9 cellular contexts compared by ENCODE assay signal in the genomic region with DNA sequence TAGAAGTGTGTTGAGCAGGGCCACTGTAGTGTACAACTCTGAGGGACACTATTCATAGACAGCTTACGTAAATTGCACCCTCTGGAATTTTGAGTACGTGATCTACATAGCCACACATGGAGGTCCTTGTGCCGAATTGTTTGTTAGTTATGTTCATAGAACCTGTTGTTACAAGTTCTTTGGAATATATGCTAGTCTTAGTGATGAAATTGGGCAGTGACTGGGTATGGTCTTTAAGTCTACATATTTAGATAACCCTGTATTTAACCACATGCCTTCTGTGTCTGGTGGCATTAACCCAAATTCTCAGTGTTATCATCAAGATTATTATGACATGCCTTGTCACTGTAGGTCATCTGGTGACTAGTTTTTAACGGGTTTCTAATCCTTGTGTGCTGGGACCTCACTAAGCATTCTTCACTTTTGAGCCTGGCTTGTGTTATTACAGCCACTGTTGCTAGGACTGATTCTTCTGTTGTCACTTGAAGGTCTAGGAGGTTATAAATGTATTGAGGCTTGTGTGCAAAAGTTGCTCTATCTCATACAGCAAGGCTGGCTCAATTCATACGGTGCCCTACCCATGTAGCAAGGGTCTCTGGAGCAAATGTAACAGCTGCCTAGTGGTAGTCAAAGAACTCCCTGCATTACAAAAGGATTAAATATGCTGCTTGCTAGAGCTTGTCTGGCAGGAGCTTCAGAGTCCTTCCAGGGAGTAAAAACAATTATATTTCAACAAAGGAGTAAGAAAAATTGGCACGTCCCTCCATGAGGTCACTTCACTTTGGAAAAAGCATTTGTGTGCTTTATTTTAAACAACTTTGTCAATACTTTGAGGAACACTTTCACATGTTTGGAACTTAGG.
A peak's percentile ranks its signal among the peaks of the same experiment; 100 is the strongest.
DNase-seq lines count a peak whose midpoint lies in the region; FAIRE-seq and TF ChIP-seq lines count a peak whose summit lies in the region.
"Had no signal": no experiment of that assay in that cellular context is flagged by ENCODE, and none has a peak within 500 bp of the region (broad histone marks: within the 10 kb centered on the region; RNA-seq: fewer than 3 reads in every experiment).

No MANE protein-coding gene starts in this region.

- H3K4me1 ChIP-seq in HAP-1 (peaks cover 16% of the 10 kb centered on the region), skeletal muscle tissue (ENCODE audit: control insufficient read depth in 3 of 3, insufficient read depth in 3 of 3, low read length in 3 of 3) (peaks cover 17 to 21% (median 18%) of the 10 kb centered on the region in 3 donors), kidney (ENCODE audit: control insufficient read depth in 1 of 2, insufficient read depth in 1 of 2, low read depth in 1 of 2, low read length in 2 of 2) (no peaks in the 10 kb centered on the region)

- no peak for TF ChIP-seq CTCF in fibroblast of the aortic adventitia (IDR thresholded peaks at IDR 0.05; ENCODE audit: insufficient read depth, low read length)
- no peak for TF ChIP-seq CTCF in kidney (IDR thresholded peaks at IDR 0.05; ENCODE audit: borderline replicate concordance, extremely low read depth, insufficient read depth)

- no peak overlapping the region for H3K4me3 ChIP-seq in HAP-1
- H3K4me3 ChIP-seq in fibroblast of the aortic adventitia (ENCODE audit: low read depth, low read length) = no peak overlapping the region
- H3K4me3 ChIP-seq in skeletal muscle tissue (ENCODE audit: low read length in 3 of 3) = peak overlapping the region in 2 of 3 donors; percentile 0
- H3K4me3 ChIP-seq in kidney (ENCODE audit: low read length in 2 of 2) = no peak overlapping the region
- H3K4me3 ChIP-seq: K562 had no signal

- DNase-seq in HAP-1 (ENCODE audit: low spot score in 2 of 2) = peak; percentile 61 to 95
- DNase-seq in NCI-H69 (lab: John Stamatoyannopoulos, UW) = peak; percentile 39
- peak; percentile 77 for DNase-seq in fibroblast of the aortic adventitia (ENCODE audit: low read depth)
- no peak for DNase-seq in superior temporal gyrus (ENCODE audit: extremely low spot score)
- DNase-seq in ureter (ENCODE audit: low spot score) = no peak
- no peak for DNase-seq in kidney
- DNase-seq: T-helper 17 cell had no signal

- intact Hi-C loops in kidney (cut with DNase I) = no loop called here

- no peak for FAIRE-seq in kidney (lab: Jason Lieb, UNC)
- FAIRE-seq: K562 had no signal

- in situ Hi-C loops in HAP-1 (cut with MboI; ENCODE audit: low sequenced_read_pairs) = no loop called here

- H3K27me3 ChIP-seq in HAP-1 (ENCODE audit: low read depth) (no peaks in the 10 kb centered on the region; the same call in 1 of the 2 replicates), skeletal muscle tissue (ENCODE audit: control insufficient read depth in 3 of 3, insufficient read depth in 3 of 3, low read length in 3 of 3) (no peaks in the 10 kb centered on the region)

- H3K9me3 ChIP-seq in HAP-1 (no peaks in the 10 kb centered on the region), skeletal muscle tissue (ENCODE audit: control insufficient read depth in 3 of 3, low read length in 3 of 3) (no peaks in the 10 kb centered on the region), kidney (ENCODE audit: control insufficient read depth in 1 of 2, low read length in 2 of 2) (no peaks in the 10 kb centered on the region)

- H3K9ac ChIP-seq in skeletal muscle tissue (ENCODE audit: low read depth in 1 of 3, low read length in 3 of 3) (peak overlapping the region in 2 of 3 donors; percentile 9 to 38), kidney (ENCODE audit: low read length in 2 of 2) (no peak overlapping the region)

- H3K27ac ChIP-seq in skeletal muscle tissue (ENCODE audit: low read depth, low read length) (peak overlapping the region; percentile 19), kidney (ENCODE audit: low read depth in 2 of 2, low read length in 2 of 2) (no peak overlapping the region)

- no peaks in the 10 kb centered on the region for H3K36me3 ChIP-seq in HAP-1 (replicated peaks)
- H3K36me3 ChIP-seq in skeletal muscle tissue (ENCODE audit: control insufficient read depth in 3 of 3, insufficient read depth in 3 of 3, low read length in 3 of 3) = no peaks in the 10 kb centered on the region
- no peaks in the 10 kb centered on the region for H3K36me3 ChIP-seq in kidney (ENCODE audit: control insufficient read depth in 1 of 2, insufficient read depth in 2 of 2, low read length in 2 of 2)

Comparison
In these comparisons a context has a peak if more than half of its experiments do, and no peak if none do; other contexts are left out.
1. DNase-seq: peak in HAP-1 (2 of 2), NCI-H69 (single experiment) and fibroblast of the aortic adventitia (single experiment); none in superior temporal gyrus (single experiment), ureter (single experiment) and kidney (single experiment).
2. H3K4me3 ChIP-seq: peak in skeletal muscle tissue (2 of 3); none in HAP-1 (single experiment), fibroblast of the aortic adventitia (single experiment) and kidney (0 of 2).
3. H3K9ac ChIP-seq: peak in skeletal muscle tissue (2 of 3); none in kidney (0 of 2).